In genomic region chr6:87472525-87473418, GRCh38 we compare ENCODE assay signal across 1 cellular context.
TF ChIP-seq lines count a peak whose summit lies in the region.

Gene SLC35A1 (plus strand): TSS chr6:87472974. CDS start chr6:87473004, 30 bp downstream.

TF ChIP-seq in SK-N-SH, 30 proteins besides CTCF, POLR2A, EP300 and RAD21 (continued from another document):
- TF ChIP-seq PBX3 (IDR thresholded peaks at IDR 0.05) = peak; percentile 31; the same call in 1 of the 2 replicates
- TF ChIP-seq ZBTB33 (IDR thresholded peaks at IDR 0.05; ENCODE audit: borderline replicate concordance, low read depth) = no peak
- TF ChIP-seq IRF3 (IDR thresholded peaks at IDR 0.05; ENCODE audit: low read depth, low read length) = no peak
